In the genomic region with DNA sequence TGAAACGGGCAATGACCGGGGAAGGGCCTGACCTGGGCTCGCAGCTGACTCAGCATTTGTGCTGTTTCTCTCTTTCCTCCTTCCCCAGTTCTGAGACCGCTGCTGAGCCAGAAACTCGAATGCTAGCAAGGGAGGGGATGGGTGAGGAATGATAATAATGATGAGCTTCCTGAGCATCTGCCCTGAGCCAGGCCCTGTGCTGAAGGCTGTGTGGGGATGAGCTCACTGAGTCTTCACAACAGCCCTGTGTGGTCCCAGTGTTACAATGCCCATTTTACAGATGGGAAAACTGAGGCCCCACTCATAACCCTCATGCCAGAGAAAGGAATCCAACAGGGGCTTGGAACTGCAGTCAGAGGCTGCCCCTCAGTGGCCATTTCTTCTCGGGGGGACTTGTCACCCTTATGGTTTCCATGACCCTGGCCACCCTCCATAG, we compare ENCODE assay signal across 24 cellular contexts. TPM values are rescaled to one million over a fixed set of nuclear protein-coding genes. Genes with fewer than 3 reads are reported as not detected.
DNase-seq lines count a peak whose midpoint lies in the region; ATAC-seq, FAIRE-seq and TF ChIP-seq lines count a peak whose summit lies in the region.
"Had no signal": no experiment of that assay in that cellular context is flagged by ENCODE, and none has a peak within 500 bp of the region (broad histone marks: within the 10 kb centered on the region; RNA-seq: fewer than 3 reads in every experiment).

No MANE protein-coding gene starts in this region.

- H4K91ac ChIP-seq in neuronal stem cell (ENCODE audit: low read depth, low read length, poor library complexity), result no peak overlapping the region

- no peak overlapping the region for H3K4me2 ChIP-seq in SK-N-SH
- H3K4me2 ChIP-seq in neuronal stem cell (ENCODE audit: insufficient read depth, low read length, poor library complexity, severe bottlenecking), result no peak overlapping the region

- H3K79me1 ChIP-seq in neuronal stem cell (ENCODE audit: low read depth, low read length), result no peaks in the 10 kb centered on the region

- H3K4me3 ChIP-seq in SK-N-SH (ENCODE audit: low read depth in 2 of 2, low read length in 1 of 2), result no peak overlapping the region
- H3K4me3 ChIP-seq in neuronal stem cell (ENCODE audit: low read length in 2 of 2), result no peak overlapping the region
- no peak overlapping the region for H3K4me3 ChIP-seq in esophagus squamous epithelium
- H3K4me3 ChIP-seq: heart right ventricle, SJCRH30, stomach, vagina had no signal

- CTCF ChIA-PET in SK-N-SH (lab: Yijun Ruan, JAX), result interaction anchor here (0.9 to 2.4 kb wide), 3 partner anchors 24 to 169 kb away, joined by 3 to 8 read pairs (median 4); partner anchors contain the start of gene KDELR1

- TF ChIP-seq POLR2A in GM12891 (IDR thresholded peaks at IDR 0.05; ENCODE audit: low read depth, low read length), result no peak
- TF ChIP-seq POLR2A in esophagus squamous epithelium (IDR thresholded peaks at IDR 0.05), result no peak

- H4K8ac ChIP-seq in neuronal stem cell (ENCODE audit: low read depth, low read length), result no peak overlapping the region

- WGBS in SK-N-SH (ENCODE audit: low lambda C conversion rate), result 84% methylated on average over 5 of the region's 6 CpGs
- no CpG with 5 or more reads among the region's 6 CpGs for WGBS in neuronal stem cell (ENCODE audit: extremely low coverage in 2 of 2, insufficient read length in 2 of 2, insufficient replicate concordance in 1 of 2), 2 donors
- WGBS in esophagus squamous epithelium, 2 donors, result 80% methylated on average over 4 to 6 of the region's 6 CpGs

- DNase-seq in SK-N-SH (no peak), neuronal stem cell (ENCODE audit: low spot score) (no peak), GM12891 (ENCODE audit: insufficient read length, low spot score) (no peak), esophagus squamous epithelium (lab: John Stamatoyannopoulos, UW) (no peak)
- DNase-seq in stimulated activated CD4-positive, alpha-beta T cell treated with anti-CD3 and anti-CD28 coated beads, Interleukin-4, amount 100 ng/mL, for 1 hour, result no peak
- DNase-seq: activated CD4-positive, alpha-beta T cell treated with anti-CD3 and anti-CD28 coated beads, Interleukin-2, amount 10 ng/mL, durations not matched to agents 7 days and 5 days; activated naive CD8-positive, alpha-beta T cell treated with anti-CD3 and anti-CD28 coated beads for 36 hours; activated T-cell treated with anti-CD3 and anti-CD28 coated beads, Interleukin-2, amount 50 U/mL, for 1 hour; CD4-positive, alpha-beta memory T cell; GF-D8; heart right ventricle; NCI-H2107; SJCRH30; stomach; T1000 had no signal

- H3K79me2 ChIP-seq in SK-N-SH (ENCODE audit: insufficient read depth), result no peaks in the 10 kb centered on the region

- H3F3A ChIP-seq in SK-N-SH (replicated peaks; ENCODE audit: insufficient read depth), result peaks cover 13% of the 10 kb centered on the region

- H3K9me3 ChIP-seq in SK-N-SH (no peaks in the 10 kb centered on the region), neuronal stem cell (replicated peaks in 1 of 2; ENCODE audit: control insufficient read depth in 2 of 2, insufficient read depth in 1 of 2, low read depth in 1 of 2, low read length in 2 of 2) (peaks cover 0 to 2% of the 10 kb centered on the region in 2 donors), esophagus squamous epithelium (no peaks in the 10 kb centered on the region)
- H3K9me3 ChIP-seq: heart right ventricle, SJCRH30, stomach, vagina had no signal

- H3K36me3 ChIP-seq in SK-N-SH (replicated peaks in 1 of 2; ENCODE audit: control insufficient read depth in 1 of 2, insufficient read depth in 2 of 2, low read length in 1 of 2) (no peaks in the 10 kb centered on the region), neuronal stem cell (replicated peaks in 1 of 2; ENCODE audit: control insufficient read depth in 2 of 2, insufficient read depth in 2 of 2, low read length in 2 of 2) (no peaks in the 10 kb centered on the region), esophagus squamous epithelium (peaks cover 0 to 19% (median 0%) of the 10 kb centered on the region in 3 donors)
- H3K36me3 ChIP-seq: heart right ventricle, SJCRH30, stomach, vagina had no signal

- peak overlapping the region; percentile 53 for H2AK5ac ChIP-seq in neuronal stem cell (ENCODE audit: low read depth, low read length)

- H2BK15ac ChIP-seq in neuronal stem cell (ENCODE audit: low read length), result peak overlapping the region; percentile 14

- H3K27me3 ChIP-seq in SK-N-SH (ENCODE audit: insufficient read depth), result no peaks in the 10 kb centered on the region
- H3K27me3 ChIP-seq in neuronal stem cell (ENCODE audit: control insufficient read depth in 3 of 3, insufficient read depth in 3 of 3, low read depth in 1 of 3, low read length in 3 of 3), result peaks cover 0 to 13% (median 0%) of the 10 kb centered on the region in 3 experiments
- peaks cover 0 to 3% (median 0%) of the 10 kb centered on the region in 4 donors for H3K27me3 ChIP-seq in esophagus squamous epithelium
- H3K27me3 ChIP-seq: vagina had no signal

- H4K20me1 ChIP-seq in SK-N-SH (ENCODE audit: insufficient read depth), result no peaks in the 10 kb centered on the region

- H3K23ac ChIP-seq in neuronal stem cell (ENCODE audit: low read depth, low read length, poor library complexity), result no peak overlapping the region

- peak; percentile 30; the same call in 1 of the 2 replicates for TF ChIP-seq CTCF in SK-N-SH (IDR thresholded peaks at IDR 0.05)
- peak; percentile 16; the same call in 1 of the 2 replicates for TF ChIP-seq CTCF in VCaP (conservative IDR thresholded peaks at IDR 0.05)
- no peak for TF ChIP-seq CTCF in esophagus squamous epithelium (IDR thresholded peaks at IDR 0.05)

- FAIRE-seq in GM12891 (lab: Jason Lieb, UNC), result no peak
- FAIRE-seq: keratinocyte had no signal

- H2BK5ac ChIP-seq in neuronal stem cell (ENCODE audit: low read length), result no peak overlapping the region

- ATAC-seq in SK-N-SH treated with all-trans-retinoic acid at 6 μM for 48 hours, result no peak
- ATAC-seq: heart right ventricle had no signal

- TF ChIP-seq RAD21 in SK-N-SH (IDR thresholded peaks at IDR 0.05; ENCODE audit: low read length), result peak; percentile 61
- TF ChIP-seq RAD21 in Ishikawa (IDR thresholded peaks at IDR 0.05; ENCODE audit: low read depth), result peak; percentile 52

- no peak overlapping the region for H2AFZ ChIP-seq in SK-N-SH (ENCODE audit: low read depth)
- no peak overlapping the region for H2AFZ ChIP-seq in neuronal stem cell (ENCODE audit: low read length)

- TF ChIP-seq EP300 in SK-N-SH (IDR thresholded peaks at IDR 0.05; ENCODE audit: borderline replicate concordance in 1 of 2, low read depth in 1 of 2, low read length in 1 of 2), result no peak
- TF ChIP-seq EP300 in Ishikawa (IDR thresholded peaks at IDR 0.05; ENCODE audit: borderline replicate concordance), result no peak

- no peak overlapping the region for H2BK12ac ChIP-seq in neuronal stem cell (ENCODE audit: low read length)

- H3K14ac ChIP-seq in neuronal stem cell (ENCODE audit: low read length), result no peak overlapping the region

- H3K27ac ChIP-seq in SK-N-SH (ENCODE audit: low read depth in 2 of 2, low read length in 1 of 2), result no peak overlapping the region
- H3K27ac ChIP-seq in VCaP, result peak overlapping the region; percentile 52; the same call in 1 of the 2 replicates
- H3K27ac ChIP-seq in neuronal stem cell (replicated peaks; ENCODE audit: low read length), result no peak overlapping the region
- no peak overlapping the region for H3K27ac ChIP-seq in esophagus squamous epithelium
- H3K27ac ChIP-seq: heart right ventricle, SJCRH30, stomach, vagina had no signal

- H3K4me1 ChIP-seq in SK-N-SH (ENCODE audit: control insufficient read depth in 1 of 2, insufficient read depth in 2 of 2, low read depth in 1 of 2, low read length in 1 of 2) (no peaks in the 10 kb centered on the region), neuronal stem cell (ENCODE audit: control insufficient read depth in 2 of 2, insufficient read depth in 1 of 2, low read depth in 1 of 2, low read length in 2 of 2) (no peaks in the 10 kb centered on the region), esophagus squamous epithelium (peaks cover 0 to 73% (median 3%) of the 10 kb centered on the region in 3 donors)

- no peak overlapping the region for H3K18ac ChIP-seq in neuronal stem cell (ENCODE audit: low read length)

- H3K9me2 ChIP-seq in SK-N-SH, result no peaks in the 10 kb centered on the region

- H3K9ac ChIP-seq in SK-N-SH, result no peak overlapping the region
- H3K9ac ChIP-seq in neuronal stem cell (ENCODE audit: low read depth, low read length, poor library complexity), result no peak overlapping the region

- intact Hi-C loops in esophagus squamous epithelium (cut with DNase I), result no loop called here

- POLR2A ChIA-PET in SK-N-SH (lab: Yijun Ruan, JAX), result no interaction called here

- H3K4ac ChIP-seq in neuronal stem cell (ENCODE audit: low read length), result no peak overlapping the region

- no peak overlapping the region for H2BK120ac ChIP-seq in neuronal stem cell (ENCODE audit: low read depth, low read length)

RNA-seq across cellular contexts. Expression of gene SULT2B1, which starts 8.1 kb away (rescaled TPM):
- polyA plus RNA-seq in SK-N-SH (2012; rRNA removed), result 0.86 and 0.92 TPM in 2 replicates
- 0.40 and 0.50 TPM in 2 replicates for polyA plus RNA-seq in SK-N-SH (2012; cell fraction: cytosol; rRNA removed)
- polyA plus RNA-seq in SK-N-SH (2012; cell fraction: nucleus; rRNA removed), result 0.14 and 0.33 TPM in 2 replicates
- 0.13 TPM for polyA plus RNA-seq in neuronal stem cell (2013, experiment 1 of 2)
- polyA plus RNA-seq in neuronal stem cell (2013, experiment 2 of 2), result 0.18 TPM
- polyA plus RNA-seq in GM12891 (2012; ENCODE audit: low read depth, missing spikeins), result 0.22 TPM
- 100 to 1,000 TPM in 2 of 4 donors, 10 to 100 TPM in 2; 84.8 to 253 (median 150) TPM for total RNA-seq in esophagus squamous epithelium
- total RNA-seq: activated naive CD8-positive, alpha-beta T cell treated with anti-CD3 and anti-CD28 coated beads for 36 hours; CD4-positive, alpha-beta memory T cell; HT1080 had no signal

RNA-seq across cellular contexts. Expression of gene SPACA4, which starts 46.4 kb away (rescaled TPM):
- not detected in 2 replicates for polyA plus RNA-seq in SK-N-SH (2012; rRNA removed)
- not detected in 2 replicates for polyA plus RNA-seq in SK-N-SH (2012; cell fraction: cytosol; rRNA removed)
- polyA plus RNA-seq in SK-N-SH (2012; cell fraction: nucleus; rRNA removed), result not detected in 2 replicates
- not detected for polyA plus RNA-seq in neuronal stem cell (2013, experiment 1 of 2)
- not detected for polyA plus RNA-seq in neuronal stem cell (2013, experiment 2 of 2)
- polyA plus RNA-seq in GM12891 (2012; ENCODE audit: low read depth, missing spikeins), result not detected
- total RNA-seq in esophagus squamous epithelium, result 1 to 10 TPM in 3 of 4 donors, not detected in 1; 1.3 to 1.7 (median 1.4) TPM
- total RNA-seq: activated CD4-positive, alpha-beta T cell treated with anti-CD3 and anti-CD28 coated beads, Interleukin-2, amount 10 ng/mL, durations not matched to agents 7 days and 5 days; activated naive CD8-positive, alpha-beta T cell treated with anti-CD3 and anti-CD28 coated beads for 36 hours; CD4-positive, alpha-beta memory T cell; dermis microvascular lymphatic vessel endothelial cell; H4; heart right ventricle; HT1080; mesenteric fat pad; SJCRH30; stomach had no signal
- polyA plus RNA-seq: CD4-positive, alpha-beta memory T cell; heart right ventricle; stomach had no signal

RNA-seq across cellular contexts. Expression of gene LMTK3, which starts 48.5 kb away (rescaled TPM):
- polyA plus RNA-seq in SK-N-SH (2012; rRNA removed), result 2.0 and 3.2 TPM in 2 replicates
- polyA plus RNA-seq in SK-N-SH (2012; cell fraction: cytosol; rRNA removed), result 1.0 and 2.3 TPM in 2 replicates
- polyA plus RNA-seq in SK-N-SH (2012; cell fraction: nucleus; rRNA removed), result 10.9 and 13.2 TPM in 2 replicates
- polyA plus RNA-seq in neuronal stem cell (2013, experiment 1 of 2), result 7.9 TPM
- polyA plus RNA-seq in neuronal stem cell (2013, experiment 2 of 2), result 7.5 TPM
- 0.12 TPM for polyA plus RNA-seq in GM12891 (2012; ENCODE audit: low read depth, missing spikeins)
- total RNA-seq in esophagus squamous epithelium, result 1 to 10 TPM; 2.1 to 7.8 (median 2.8) TPM
- total RNA-seq: H4, SJCRH30 had no signal

RNA-seq across cellular contexts. Expression of gene FAM83E, which starts 54.8 kb away (rescaled TPM):
- polyA plus RNA-seq in SK-N-SH (2012; rRNA removed), result 0.44 TPM in 1 of 2 replicates, not detected in the other
- 0.03 TPM in 1 of 2 replicates, not detected in the other for polyA plus RNA-seq in SK-N-SH (2012; cell fraction: cytosol; rRNA removed)
- polyA plus RNA-seq in SK-N-SH (2012; cell fraction: nucleus; rRNA removed), result 0.13 and 0.17 TPM in 2 replicates
- 0.08 TPM for polyA plus RNA-seq in neuronal stem cell (2013, experiment 1 of 2)
- 0.15 TPM for polyA plus RNA-seq in neuronal stem cell (2013, experiment 2 of 2)
- not detected for polyA plus RNA-seq in GM12891 (2012; ENCODE audit: low read depth, missing spikeins)
- 10 to 100 TPM in 1 of 4 donors, 1 to 10 TPM in 3; 3.1 to 12.3 (median 8.6) TPM for total RNA-seq in esophagus squamous epithelium
- total RNA-seq: heart right ventricle, HT1080 had no signal
- polyA plus RNA-seq: CD4-positive, alpha-beta memory T cell had no signal

RNA-seq across cellular contexts. Expression of gene RPL18, which starts 58.9 kb away (rescaled TPM):
- polyA plus RNA-seq in SK-N-SH (2012; rRNA removed), result 2,114 and 2,225 TPM in 2 replicates
- 1,690 and 2,536 TPM in 2 replicates for polyA plus RNA-seq in SK-N-SH (2012; cell fraction: cytosol; rRNA removed)
- 725 and 988 TPM in 2 replicates for polyA plus RNA-seq in SK-N-SH (2012; cell fraction: nucleus; rRNA removed)
- polyA plus RNA-seq in neuronal stem cell (2013, experiment 1 of 2), result 2,801 TPM
- polyA plus RNA-seq in neuronal stem cell (2013, experiment 2 of 2), result 2,729 TPM
- polyA plus RNA-seq in GM12891 (2012; ENCODE audit: low read depth, missing spikeins), result 3,629 TPM
- 1,000 to 10,000 TPM; 1,870 to 2,808 (median 2,491) TPM for total RNA-seq in esophagus squamous epithelium

Comparison
In these comparisons a context has a peak if more than half of its experiments do, and no peak if none do; other contexts are left out.
1. CTCF ChIP-seq: peak in SK-N-SH (single experiment) and VCaP (single experiment); none in esophagus squamous epithelium (0 of 6).